ENCODE assay signal across 16 cellular contexts in the genomic region with DNA sequence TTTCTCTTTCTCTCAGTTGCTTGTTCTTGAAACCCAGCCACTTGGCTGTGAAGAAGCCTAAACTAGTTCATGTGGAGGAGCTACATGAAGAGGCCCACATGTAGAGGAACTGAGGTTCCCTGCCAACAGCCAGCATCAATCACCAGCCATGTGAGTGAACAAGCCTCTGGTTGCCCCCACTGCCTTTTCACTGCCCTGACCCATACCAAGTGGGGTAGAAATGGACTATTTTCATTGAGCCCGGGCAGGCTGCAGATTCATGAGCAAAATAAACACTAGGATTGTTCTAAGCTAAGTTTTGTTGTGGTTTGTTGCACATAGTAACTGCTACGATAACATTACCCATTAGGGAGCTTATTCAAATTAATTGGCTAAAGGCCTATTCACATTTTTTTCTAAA.
"Had no signal": no experiment of that assay in that cellular context is flagged by ENCODE, and none has a peak within 500 bp of the region (broad histone marks: within the 10 kb centered on the region; RNA-seq: fewer than 3 reads in every experiment).

No MANE protein-coding gene starts in this region.

- H3K36me3 Mint-ChIP-seq: brain; naive thymus-derived CD8-positive, alpha-beta T cell had no signal

- H3K4me3 ChIP-seq: prostate gland, stomach, thoracic aorta had no signal

- H3K36me3 ChIP-seq: prostate gland, stomach, thoracic aorta had no signal

- H3K27ac ChIP-seq: epithelial cell of prostate, prostate gland, stomach, thoracic aorta had no signal

- H3K4me3 Mint-ChIP-seq: activated CD4-positive, alpha-beta T cell treated with anti-CD3 and anti-CD28 coated beads, Interleukin-2, amount 10 ng/mL, durations not matched to agents 7 days and 5 days; activated naive CD8-positive, alpha-beta T cell treated with anti-CD3 and anti-CD28 coated beads, Interleukin-2, amount 50 U/mL, for 24 hours; activated T-helper 17 cell treated with anti-CD3 and anti-CD28 coated beads, Interleukin-2, amount 50 U/mL, for 72 hours; brain; naive thymus-derived CD8-positive, alpha-beta T cell; T-helper 2 cell treated with Interferon-gamma antibody and Interleukin-4, amounts not matched to agents 5 μg/mL and 100 μg/mL, for 36 hours had no signal

- H3K27me3 ChIP-seq: stomach had no signal

- H3K4me1 ChIP-seq: prostate gland, stomach had no signal

- H3K4me1 Mint-ChIP-seq: activated CD4-positive, alpha-beta T cell treated with anti-CD3 and anti-CD28 coated beads, Interleukin-2, amount 10 ng/mL, durations not matched to agents 7 days and 5 days; activated naive CD8-positive, alpha-beta T cell treated with anti-CD3 and anti-CD28 coated beads, Interleukin-2, amount 50 U/mL, for 24 hours; activated T-helper 17 cell treated with anti-CD3 and anti-CD28 coated beads, Interleukin-2, amount 50 U/mL, for 72 hours; naive thymus-derived CD8-positive, alpha-beta T cell had no signal

- DNase-seq: activated CD4-positive, alpha-beta T cell treated with anti-CD3 and anti-CD28 coated beads, Interleukin-2, amount 10 ng/mL, durations not matched to agents 7 days and 5 days; activated naive CD4-positive, alpha-beta T cell treated with Interleukin-2 at 50 U/mL for 16 hours; activated naive CD8-positive, alpha-beta T cell treated with anti-CD3 and anti-CD28 coated beads, Interleukin-2, amount 50 U/mL, for 24 hours; cerebellar nuclear complex; dermis blood vessel endothelial cell; left colon; mesenchymal stem cell; naive thymus-derived CD8-positive, alpha-beta T cell; stomach had no signal

- ATAC-seq: activated naive CD8-positive, alpha-beta T cell treated with anti-CD3 and anti-CD28 coated beads, Interleukin-2, amount 50 U/mL, for 24 hours; activated T-helper 17 cell treated with anti-CD3 and anti-CD28 coated beads, Interleukin-2, amount 50 U/mL, for 72 hours; left colon; naive thymus-derived CD8-positive, alpha-beta T cell; sciatic nerve had no signal

- H3K9me3 Mint-ChIP-seq: activated CD4-positive, alpha-beta T cell treated with anti-CD3 and anti-CD28 coated beads, Interleukin-2, amount 10 ng/mL, durations not matched to agents 7 days and 5 days; activated naive CD8-positive, alpha-beta T cell treated with anti-CD3 and anti-CD28 coated beads, Interleukin-2, amount 50 U/mL, for 24 hours; activated T-helper 17 cell treated with anti-CD3 and anti-CD28 coated beads, Interleukin-2, amount 50 U/mL, for 72 hours; brain; T-helper 2 cell treated with Interferon-gamma antibody and Interleukin-4, amounts not matched to agents 5 μg/mL and 100 μg/mL, for 36 hours had no signal

- H3K27ac Mint-ChIP-seq: activated CD4-positive, alpha-beta T cell treated with anti-CD3 and anti-CD28 coated beads, Interleukin-2, amount 10 ng/mL, durations not matched to agents 7 days and 5 days; activated naive CD8-positive, alpha-beta T cell treated with anti-CD3 and anti-CD28 coated beads, Interleukin-2, amount 50 U/mL, for 24 hours; activated T-helper 17 cell treated with anti-CD3 and anti-CD28 coated beads, Interleukin-2, amount 50 U/mL, for 72 hours; naive thymus-derived CD8-positive, alpha-beta T cell; T-helper 2 cell treated with Interferon-gamma antibody and Interleukin-4, amounts not matched to agents 5 μg/mL and 100 μg/mL, for 36 hours had no signal
